In genomic region chr6:107642348-107643347, GRCh38 we compare ENCODE assay signal across 1 cellular context.
TF ChIP-seq lines count a peak whose summit lies in the region.

No MANE protein-coding gene starts in this region.

TF ChIP-seq in HepG2, 621 proteins besides CTCF, POLR2A, EP300 and RAD21 (continued from another document):
- TF ChIP-seq, protein P1, sequence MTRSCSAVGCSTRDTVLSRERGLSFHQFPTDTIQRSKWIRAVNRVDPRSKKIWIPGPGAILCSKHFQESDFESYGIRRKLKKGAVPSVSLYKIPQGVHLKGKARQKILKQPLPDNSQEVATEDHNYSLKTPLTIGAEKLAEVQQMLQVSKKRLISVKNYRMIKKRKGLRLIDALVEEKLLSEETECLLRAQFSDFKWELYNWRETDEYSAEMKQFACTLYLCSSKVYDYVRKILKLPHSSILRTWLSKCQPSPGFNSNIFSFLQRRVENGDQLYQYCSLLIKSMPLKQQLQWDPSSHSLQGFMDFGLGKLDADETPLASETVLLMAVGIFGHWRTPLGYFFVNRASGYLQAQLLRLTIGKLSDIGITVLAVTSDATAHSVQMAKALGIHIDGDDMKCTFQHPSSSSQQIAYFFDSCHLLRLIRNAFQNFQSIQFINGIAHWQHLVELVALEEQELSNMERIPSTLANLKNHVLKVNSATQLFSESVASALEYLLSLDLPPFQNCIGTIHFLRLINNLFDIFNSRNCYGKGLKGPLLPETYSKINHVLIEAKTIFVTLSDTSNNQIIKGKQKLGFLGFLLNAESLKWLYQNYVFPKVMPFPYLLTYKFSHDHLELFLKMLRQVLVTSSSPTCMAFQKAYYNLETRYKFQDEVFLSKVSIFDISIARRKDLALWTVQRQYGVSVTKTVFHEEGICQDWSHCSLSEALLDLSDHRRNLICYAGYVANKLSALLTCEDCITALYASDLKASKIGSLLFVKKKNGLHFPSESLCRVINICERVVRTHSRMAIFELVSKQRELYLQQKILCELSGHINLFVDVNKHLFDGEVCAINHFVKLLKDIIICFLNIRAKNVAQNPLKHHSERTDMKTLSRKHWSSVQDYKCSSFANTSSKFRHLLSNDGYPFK (CRISPR knock-in tag; IDR thresholded peaks at IDR 0.05; ENCODE audit: borderline replicate concordance), result no peak
- TF ChIP-seq ZNF674 (CRISPR knock-in tag; IDR thresholded peaks at IDR 0.05; ENCODE audit: low read depth) (no peak), ZNF383 (CRISPR knock-in tag; IDR thresholded peaks at IDR 0.05; ENCODE audit: borderline replicate concordance) (no peak), NR2F2 (IDR thresholded peaks at IDR 0.05; ENCODE audit: borderline replicate concordance, low read depth) (no peak), ZBTB49 (CRISPR knock-in tag; IDR thresholded peaks at IDR 0.05; ENCODE audit: borderline replicate concordance) (no peak), SIX1 (CRISPR knock-in tag; IDR thresholded peaks at IDR 0.05; ENCODE audit: borderline replicate concordance) (no peak), ZMAT5 (CRISPR knock-in tag; IDR thresholded peaks at IDR 0.05; ENCODE audit: borderline replicate concordance, low read depth) (no peak), ZNF441 (CRISPR knock-in tag; IDR thresholded peaks at IDR 0.05; ENCODE audit: borderline replicate concordance) (no peak)
